ENCODE assay signal across 20 cellular contexts in genomic region chr7:96887426-96887825, GRCh38.
"Had no signal": no experiment of that assay in that cellular context is flagged by ENCODE, and none has a peak within 500 bp of the region (broad histone marks: within the 10 kb centered on the region; RNA-seq: fewer than 3 reads in every experiment).

No MANE protein-coding gene starts in this region.

- H3K4me3 ChIP-seq: adrenal gland, esophagus squamous epithelium, lower lobe of right lung, prostate gland, suprapubic skin, upper lobe of left lung had no signal

- H3K27me3 ChIP-seq: adrenal gland, suprapubic skin, upper lobe of left lung had no signal

- H3K27ac ChIP-seq: adrenal gland, esophagus squamous epithelium, lower lobe of right lung, prostate gland, suprapubic skin, upper lobe of left lung had no signal

- ATAC-seq: left cardiac atrium; lower lobe of right lung; right cardiac atrium; stimulated activated naive CD8-positive, alpha-beta T cell treated with anti-CD3 and anti-CD28 coated beads, Interleukin-15, Interleukin-2, amounts not matched to agents 100 U/mL and 50 U/mL, for 24 hours had no signal

- DNase-seq: activated CD4-positive, alpha-beta memory T cell treated with anti-CD3 and anti-CD28 coated beads, Interleukin-2, amount 10 ng/mL, durations not matched to agents 7 days and 5 days; activated CD4-positive, alpha-beta T cell treated with anti-CD3 and anti-CD28 coated beads for 4 hours; activated naive CD4-positive, alpha-beta T cell treated with anti-CD3 and anti-CD28 coated beads, Interleukin-2, amount 50 U/mL, for 16 hours; activated T-cell treated with anti-CD3 and anti-CD28 coated beads, Interleukin-2, amount 50 U/mL, for 24 hours; adrenal gland; caudate nucleus; esophagus squamous epithelium; foreskin melanocyte; left cardiac atrium; lower lobe of right lung; nephron progenitor cell; occipital lobe; right cardiac atrium; small intestine; stimulated activated CD4-positive, alpha-beta T cell treated with anti-CD3 and anti-CD28 coated beads, Interleukin-4, amount 100 ng/mL, for 4 hours; stimulated activated CD8-positive, alpha-beta memory T cell treated with anti-CD3 and anti-CD28 coated beads, Interleukin-4, amount 100 ng/mL, for 48 hours; stimulated activated naive CD8-positive, alpha-beta T cell treated with anti-CD3 and anti-CD28 coated beads, Interleukin-15, Interleukin-2, amounts not matched to agents 100 U/mL and 50 U/mL, for 24 hours; upper lobe of left lung had no signal

- H3K36me3 ChIP-seq: adrenal gland, esophagus squamous epithelium, lower lobe of right lung, prostate gland, suprapubic skin, upper lobe of left lung had no signal

- H3K4me1 ChIP-seq: adrenal gland, lower lobe of right lung, prostate gland, suprapubic skin, upper lobe of left lung had no signal

- H3K9me3 ChIP-seq: adrenal gland, esophagus squamous epithelium, lower lobe of right lung, prostate gland, suprapubic skin, upper lobe of left lung had no signal
